In genomic region chr7:124799448-124799847, GRCh38 we compare ENCODE assay signal across 22 cellular contexts. TPM values are rescaled to one million over a fixed set of nuclear protein-coding genes. Genes with fewer than 3 reads are reported as not detected.
"Had no signal": no experiment of that assay in that cellular context is flagged by ENCODE, and none has a peak within 500 bp of the region (broad histone marks: within the 10 kb centered on the region; RNA-seq: fewer than 3 reads in every experiment).

No MANE protein-coding gene starts in this region.

- DNase-seq: IMR-90; Kasumi-1; KG1; MV-4-11; NCI-H1048; NCI-H1105; NCI-H1417; NCI-H1436 treated with DMSO at 0.1 percent for 48 hours; NCI-H187 treated with DMSO at 0.1 percent for 48 hours; NCI-H2029 treated with DMSO at 0.1 percent for 48 hours; NCI-H524; NCI-H526 treated with DMSO at 0.1 percent for 48 hours; NCI-H774; NK-92 treated with Interleukin-12 subunit alpha and Interleukin-12 subunit beta, amount 100 ng/mL, for 24 hours; PC-9; Peyer's patch; Right ventricle myocardium superior; SIG-M5 had no signal

- H3K4me2 ChIP-seq: PC-9 had no signal

- H3K4me1 ChIP-seq: Peyer's patch, SJSA1 had no signal

- H3K27ac ChIP-seq: PC-9, Peyer's patch, SJSA1, SK-N-MC had no signal

- H3K27me3 ChIP-seq: Peyer's patch, SJSA1 had no signal

- H3K4me3 ChIP-seq: PC-9, Peyer's patch, SJSA1, SK-N-MC had no signal

- H3K36me3 ChIP-seq: Peyer's patch, SJSA1 had no signal

- H2AFZ ChIP-seq: PC-9 had no signal

- H3K9me3 ChIP-seq: Peyer's patch, SJSA1 had no signal

- ATAC-seq: HepG2 had no signal

RNA-seq across cellular contexts. Expression of gene GPR37, which starts 33.9 kb away (rescaled TPM):
- total RNA-seq: HepG2, OCI-LY7, Right ventricle myocardium superior, SJSA1 had no signal
- polyA plus RNA-seq: HepG2 had no signal
